Comparison of ENCODE assay signal across 25 cellular contexts in the genomic region with DNA sequence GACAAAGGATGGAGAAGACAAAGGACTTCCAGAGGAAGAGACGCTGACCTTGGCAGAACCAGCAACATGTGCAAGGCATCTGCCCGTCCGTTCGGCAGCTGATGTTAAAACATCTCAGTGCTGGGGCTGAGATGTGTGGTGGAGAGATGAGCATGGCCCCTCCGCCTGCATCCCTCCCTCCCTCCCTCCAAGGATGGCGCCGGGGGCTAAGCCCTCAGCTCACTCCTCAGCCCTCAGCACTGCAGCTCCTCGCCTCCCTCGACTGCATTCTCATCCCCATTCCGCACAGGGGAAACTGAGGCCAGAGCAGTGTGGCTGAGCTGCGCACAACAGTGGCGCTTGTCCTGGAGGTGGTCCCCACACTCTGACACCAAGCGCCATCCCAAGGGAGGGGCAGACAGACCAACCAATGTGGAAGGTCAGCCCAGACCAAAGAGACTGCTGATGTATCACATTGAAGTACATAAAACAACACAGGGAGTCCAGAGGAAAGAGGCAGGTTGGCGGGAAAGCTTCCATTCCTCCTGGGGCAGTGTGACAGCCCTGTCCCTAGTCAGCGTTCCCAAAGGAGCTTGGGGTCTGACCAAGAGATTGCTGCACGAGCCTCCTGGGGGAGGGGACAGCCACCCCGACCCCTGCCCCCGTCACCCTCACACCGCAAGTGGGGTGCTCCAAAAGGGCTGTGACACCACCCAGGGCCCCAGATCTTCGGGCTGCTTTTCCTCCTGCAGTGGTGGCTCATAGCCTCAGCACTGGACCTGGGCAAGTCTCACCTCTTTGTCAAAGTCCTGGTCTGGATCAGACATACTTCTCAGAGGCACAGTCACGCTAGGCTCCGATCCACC. TPM values are rescaled to one million over a fixed set of nuclear protein-coding genes. Genes with fewer than 3 reads are reported as not detected.
"Had no signal": no experiment of that assay in that cellular context is flagged by ENCODE, and none has a peak within 500 bp of the region (broad histone marks: within the 10 kb centered on the region; RNA-seq: fewer than 3 reads in every experiment).

No MANE protein-coding gene starts in this region.

- H3K36me3 Mint-ChIP-seq: activated naive CD8-positive, alpha-beta T cell treated with anti-CD3 and anti-CD28 coated beads for 36 hours had no signal

- H2AFZ ChIP-seq: PC-9 had no signal

- H3K9me3 Mint-ChIP-seq: activated B cell treated with CpG ODN at 0.5 μM for 24 hours; activated CD4-positive, alpha-beta memory T cell treated with anti-CD3 and anti-CD28 coated beads, Interleukin-2, amount 10 ng/mL, durations not matched to agents 7 days and 5 days; activated naive CD4-positive, alpha-beta T cell treated with anti-CD3 and anti-CD28 coated beads for 36 hours; activated naive CD8-positive, alpha-beta T cell treated with anti-CD3 and anti-CD28 coated beads for 36 hours; activated T-helper 17 cell treated with anti-CD3 and anti-CD28 coated beads, Interleukin-2, amount 50 U/mL, for 72 hours; brain had no signal

- H3K27ac Mint-ChIP-seq: activated B cell treated with CpG ODN at 0.5 μM for 24 hours; activated CD4-positive, alpha-beta memory T cell treated with anti-CD3 and anti-CD28 coated beads, Interleukin-2, amount 10 ng/mL, durations not matched to agents 7 days and 5 days; activated naive CD4-positive, alpha-beta T cell treated with anti-CD3 and anti-CD28 coated beads for 36 hours; activated naive CD8-positive, alpha-beta T cell treated with anti-CD3 and anti-CD28 coated beads for 36 hours; activated T-helper 17 cell treated with anti-CD3 and anti-CD28 coated beads, Interleukin-2, amount 50 U/mL, for 72 hours; T-helper 17 cell had no signal

- H3K4me2 ChIP-seq: KMS-11, PC-9 had no signal

- DNase-seq: activated B cell treated with CpG ODN at 0.5 μM for 24 hours; activated CD4-positive, alpha-beta memory T cell treated with anti-CD3 and anti-CD28 coated beads, Interleukin-2, amount 10 ng/mL, durations not matched to agents 7 days and 5 days; activated CD4-positive, alpha-beta T cell treated with anti-CD3 and anti-CD28 coated beads, Interleukin-2, amount 50 U/mL, for 1 hour; activated gamma-delta T cell; activated naive CD4-positive, alpha-beta T cell treated with anti-CD3 and anti-CD28 coated beads for 36 hours; activated naive CD8-positive, alpha-beta T cell treated with anti-CD3 and anti-CD28 coated beads for 36 hours; activated T-cell treated with anti-CD3 and anti-CD28 coated beads for 4 hours; activated T-cell treated with anti-CD3 and anti-CD28 coated beads, Interleukin-2, amount 50 U/mL, for 48 hours; NCI-H1105; NCI-H1436; NCI-H1694 treated with DMSO at 0.1 percent for 48 hours; NCI-H2081; NCI-H510A treated with DMSO at 0.1 percent for 48 hours; NCI-H69; PC-9; SHP77 treated with DMSO at 0.1 percent for 48 hours; T-helper 17 cell; T1000 had no signal

- FAIRE-seq: astrocyte, TTC549 had no signal

- ATAC-seq: activated T-helper 17 cell treated with anti-CD3 and anti-CD28 coated beads, Interleukin-2, amount 50 U/mL, for 72 hours; T-helper 17 cell had no signal

- H3K4me3 ChIP-seq: PC-9 had no signal

- H3K27ac ChIP-seq: KMS-11, PC-9 had no signal

- H3K9ac ChIP-seq: KMS-11 had no signal

RNA-seq across cellular contexts. Expression of gene AMN, which starts 15.1 kb away (rescaled TPM):
- total RNA-seq: MCF 10A, SK-MEL-5 had no signal
